Comparison of ENCODE assay signal across 22 cellular contexts in the genomic region with DNA sequence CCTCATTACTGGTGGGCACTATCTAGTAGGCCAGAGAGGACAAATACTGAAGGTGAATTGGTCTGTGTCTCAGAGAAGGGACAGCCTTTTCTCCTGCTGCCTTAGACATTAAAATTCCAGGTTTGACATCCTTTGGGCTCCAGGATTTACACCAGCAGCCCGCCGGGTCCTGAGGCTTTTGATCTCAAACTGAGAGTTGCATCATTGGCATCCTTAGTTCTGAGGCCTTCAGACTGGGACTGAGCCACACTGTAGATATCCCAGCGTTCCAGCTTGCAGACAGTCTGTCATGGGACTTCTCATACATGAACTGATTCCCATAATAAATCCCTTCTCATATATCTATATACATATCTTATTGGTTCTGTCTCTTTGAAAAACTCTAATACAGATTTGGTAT.
"Had no signal": no experiment of that assay in that cellular context is flagged by ENCODE, and none has a peak within 500 bp of the region (broad histone marks: within the 10 kb centered on the region; RNA-seq: fewer than 3 reads in every experiment).

No MANE protein-coding gene starts in this region.

- DNase-seq: activated CD4-positive, alpha-beta memory T cell treated with anti-CD3 and anti-CD28 coated beads, Interleukin-2, amount 10 ng/mL, durations not matched to agents 7 days and 5 days; activated CD4-positive, alpha-beta T cell treated with anti-CD3 and anti-CD28 coated beads, Interleukin-2, amount 10 ng/mL, durations not matched to agents 7 days and 5 days; activated CD4-positive, CD25-positive, alpha-beta regulatory T cell; activated gamma-delta T cell; activated naive CD4-positive, alpha-beta T cell treated with anti-CD3 and anti-CD28 coated beads for 36 hours; activated T-cell treated with anti-CD3 and anti-CD28 coated beads for 4 hours; activated T-cell treated with anti-CD3 and anti-CD28 coated beads, Interleukin-2, amount 50 U/mL, for 48 hours; amygdala; brain microvascular endothelial cell; MM.1S; NCI-H1105; NCI-H1436; NCI-H1694 treated with DMSO at 0.1 percent for 48 hours; NCI-H2029 treated with DMSO at 0.1 percent for 48 hours; NCI-H345; NCI-H510A; NCI-H526 treated with DMSO at 0.1 percent for 48 hours; SIG-M5; T-helper 17 cell; T-helper 9 cell had no signal

- H3K36me3 ChIP-seq: brain microvascular endothelial cell had no signal

- H3K4me3 Mint-ChIP-seq: activated CD4-positive, alpha-beta memory T cell treated with anti-CD3 and anti-CD28 coated beads, Interleukin-2, amount 10 ng/mL, durations not matched to agents 7 days and 5 days; activated CD4-positive, alpha-beta T cell treated with anti-CD3 and anti-CD28 coated beads, Interleukin-2, amount 10 ng/mL, durations not matched to agents 7 days and 5 days; activated naive CD4-positive, alpha-beta T cell treated with anti-CD3 and anti-CD28 coated beads for 36 hours; activated naive CD8-positive, alpha-beta T cell; activated T-helper 17 cell treated with anti-CD3 and anti-CD28 coated beads, Interleukin-2, amount 50 U/mL, for 72 hours; T-helper 17 cell had no signal

- H3K27me3 Mint-ChIP-seq: activated CD4-positive, alpha-beta memory T cell treated with anti-CD3 and anti-CD28 coated beads, Interleukin-2, amount 10 ng/mL, durations not matched to agents 7 days and 5 days; activated CD4-positive, alpha-beta T cell treated with anti-CD3 and anti-CD28 coated beads, Interleukin-2, amount 10 ng/mL, durations not matched to agents 7 days and 5 days; activated naive CD8-positive, alpha-beta T cell; activated T-helper 17 cell treated with anti-CD3 and anti-CD28 coated beads, Interleukin-2, amount 50 U/mL, for 72 hours; T-helper 17 cell had no signal

- H3K9me3 Mint-ChIP-seq: activated CD4-positive, alpha-beta memory T cell treated with anti-CD3 and anti-CD28 coated beads, Interleukin-2, amount 10 ng/mL, durations not matched to agents 7 days and 5 days; activated CD4-positive, alpha-beta T cell treated with anti-CD3 and anti-CD28 coated beads, Interleukin-2, amount 10 ng/mL, durations not matched to agents 7 days and 5 days; activated naive CD4-positive, alpha-beta T cell treated with anti-CD3 and anti-CD28 coated beads for 36 hours had no signal

- ATAC-seq: activated T-helper 17 cell treated with anti-CD3 and anti-CD28 coated beads, Interleukin-2, amount 50 U/mL, for 72 hours; T-helper 17 cell had no signal

- H3K4me1 Mint-ChIP-seq: activated CD4-positive, alpha-beta T cell treated with anti-CD3 and anti-CD28 coated beads, Interleukin-2, amount 10 ng/mL, durations not matched to agents 7 days and 5 days; T-helper 17 cell had no signal

- H3K27ac ChIP-seq: brain microvascular endothelial cell had no signal

- H3K27me3 ChIP-seq: brain microvascular endothelial cell had no signal

- H3K27ac Mint-ChIP-seq: activated CD4-positive, alpha-beta memory T cell treated with anti-CD3 and anti-CD28 coated beads, Interleukin-2, amount 10 ng/mL, durations not matched to agents 7 days and 5 days; activated CD4-positive, alpha-beta T cell treated with anti-CD3 and anti-CD28 coated beads, Interleukin-2, amount 10 ng/mL, durations not matched to agents 7 days and 5 days; activated naive CD4-positive, alpha-beta T cell treated with anti-CD3 and anti-CD28 coated beads for 36 hours; activated naive CD8-positive, alpha-beta T cell; activated T-helper 17 cell treated with anti-CD3 and anti-CD28 coated beads, Interleukin-2, amount 50 U/mL, for 72 hours; T-helper 17 cell had no signal
